8 cellular contexts compared by ENCODE assay signal in the genomic region with DNA sequence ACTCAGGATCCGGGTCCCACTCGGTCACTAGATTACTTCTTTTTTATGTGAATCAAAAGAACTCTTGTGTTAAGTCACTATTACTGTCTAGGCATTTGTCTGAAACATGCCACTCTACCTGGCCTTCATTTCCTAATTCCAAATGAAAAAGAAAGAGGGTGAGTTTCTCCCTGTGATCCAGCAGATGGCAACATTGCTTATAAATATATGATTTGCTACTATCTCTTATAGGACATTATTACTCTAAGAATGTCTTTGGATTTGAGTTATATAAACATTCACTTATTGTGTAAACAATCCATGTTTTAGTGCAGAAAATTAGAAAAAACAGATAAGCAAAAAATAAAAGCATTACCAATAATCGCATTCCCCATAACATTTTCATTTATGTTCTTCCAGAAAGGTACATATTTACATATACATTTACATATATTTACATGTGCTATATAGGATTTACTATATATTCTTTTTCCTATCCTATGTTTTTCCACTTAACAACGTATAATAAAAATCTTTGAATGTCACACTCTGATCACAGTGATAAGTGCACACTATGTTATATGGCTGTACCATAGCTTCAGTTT.
DNase-seq lines count a peak whose midpoint lies in the region; TF ChIP-seq lines count a peak whose summit lies in the region.

No MANE protein-coding gene starts in this region.

- DNase-seq in MCF 10A (ENCODE audit: unreplicated experiment) (peak; percentile 28), breast epithelium (ENCODE audit: low spot score in 2 of 2) (no peak), NCI-H2171 treated with DMSO at 0.1 percent for 48 hours (lab: John Stamatoyannopoulos, UW) (peak; percentile 62), dermis blood vessel endothelial cell (peak; percentile 36), testis (no peak), tibial nerve (ENCODE audit: low spot score in 2 of 2) (no peak), mesothelial cell of epicardium (ENCODE audit: low spot score in 2 of 2, unreplicated experiment in 2 of 2) (no peak), CD1c-positive myeloid dendritic cell (ENCODE audit: extremely low spot score) (no peak)

- CTCF ChIA-PET in MCF 10A (lab: Yijun Ruan, JAX), result interaction anchor here (0.6 to 2.1 kb wide), 9 partner anchors 12 to 1804 kb away, joined by 3 to 9 read pairs (median 4); no protein-coding TSS in a partner anchor

- 67 to 73% methylated on average over 4 of the region's 4 CpGs for WGBS in testis, 2 donors
- 73 to 75% methylated on average over 4 of the region's 4 CpGs for WGBS in tibial nerve, 2 donors

- H3K4me3 Mint-ChIP-seq in MCF 10A (ENCODE audit: unreplicated experiment) (no peak overlapping the region), mesothelial cell of epicardium (no peak overlapping the region)

- intact Hi-C loops in MCF 10A (cut with micrococcal nuclease) (loop anchor here (2.0 to 5.0 kb wide), 2 partner anchors 48 to 465 kb away; no protein-coding TSS in a partner anchor), breast epithelium (cut with DNase I; ENCODE audit: low total_unique reads) (no loop called here), testis (cut with DNase I; ENCODE audit: low total_unique reads) (no loop called here)

- no peak overlapping the region for H3K4me3 ChIP-seq in breast epithelium
- no peak overlapping the region for H3K4me3 ChIP-seq in testis
- no peak overlapping the region for H3K4me3 ChIP-seq in tibial nerve

- no peaks in the 10 kb centered on the region for H3K27me3 ChIP-seq in breast epithelium
- no peaks in the 10 kb centered on the region for H3K27me3 ChIP-seq in testis
- no peaks in the 10 kb centered on the region for H3K27me3 ChIP-seq in tibial nerve

- H3K9me3 Mint-ChIP-seq in MCF 10A (ENCODE audit: unreplicated experiment) (no peaks in the 10 kb centered on the region), mesothelial cell of epicardium (no peaks in the 10 kb centered on the region)

- no peak for TF ChIP-seq EP300 in tibial nerve (IDR thresholded peaks at IDR 0.05)

- H3K27ac Mint-ChIP-seq in MCF 10A (ENCODE audit: low read depth, unreplicated experiment), result no peak overlapping the region
- no peak overlapping the region for H3K27ac Mint-ChIP-seq in mesothelial cell of epicardium

- no peaks in the 10 kb centered on the region for H3K4me1 ChIP-seq in breast epithelium
- H3K4me1 ChIP-seq in testis, result no peaks in the 10 kb centered on the region
- H3K4me1 ChIP-seq in tibial nerve, result no peaks in the 10 kb centered on the region

- H3K9me3 ChIP-seq in breast epithelium (no peaks in the 10 kb centered on the region), testis (no peaks in the 10 kb centered on the region), tibial nerve (no peaks in the 10 kb centered on the region)

- POLR2A ChIA-PET in MCF 10A (lab: Yijun Ruan, JAX), result no interaction called here

- H3K4me1 Mint-ChIP-seq in MCF 10A (ENCODE audit: insufficient read depth, unreplicated experiment) (no peaks in the 10 kb centered on the region), mesothelial cell of epicardium (no peaks in the 10 kb centered on the region)

- TF ChIP-seq CTCF in MCF 10A (IDR thresholded peaks at IDR 0.05; ENCODE audit: unreplicated experiment) (peak; percentile 33), breast epithelium (IDR thresholded peaks at IDR 0.05) (peak in 1 of 3 donors; percentile 11), testis (IDR thresholded peaks at IDR 0.05) (peak in 2 of 3 experiments; percentile 25 to 30), tibial nerve (IDR thresholded peaks at IDR 0.05) (peak in 1 of 5 experiments; percentile 13), mesothelial cell of epicardium (IDR thresholded peaks at IDR 0.05; ENCODE audit: unreplicated experiment) (no peak)

- H3K36me3 ChIP-seq in breast epithelium, result no peaks in the 10 kb centered on the region
- H3K36me3 ChIP-seq in testis (ENCODE audit: low read depth, missing control alignments), result no peaks in the 10 kb centered on the region
- H3K36me3 ChIP-seq in tibial nerve, result no peaks in the 10 kb centered on the region

- H3K36me3 Mint-ChIP-seq in MCF 10A (ENCODE audit: insufficient read depth, unreplicated experiment) (peaks cover 5% of the 10 kb centered on the region), mesothelial cell of epicardium (peaks cover 8% of the 10 kb centered on the region)

- TF ChIP-seq POLR2A in breast epithelium (IDR thresholded peaks at IDR 0.05), result no peak
- no peak for TF ChIP-seq POLR2A in testis (IDR thresholded peaks at IDR 0.05)
- TF ChIP-seq POLR2A in tibial nerve (IDR thresholded peaks at IDR 0.05), result no peak

- H3K27ac ChIP-seq in breast epithelium (no peak overlapping the region), testis (no peak overlapping the region), tibial nerve (no peak overlapping the region)

- no TSS peak for BruUV-seq in MCF 10A (replicated peaks; lab: Mats Ljungman, UMichigan)

- H3K27me3 Mint-ChIP-seq in MCF 10A (ENCODE audit: insufficient read depth, unreplicated experiment) (no peaks in the 10 kb centered on the region), mesothelial cell of epicardium (ENCODE audit: low read depth) (no peaks in the 10 kb centered on the region)

Comparison
In these comparisons a context has a peak if more than half of its experiments do, and no peak if none do; other contexts are left out.
1. DNase-seq: peak in MCF 10A (single experiment), NCI-H2171 treated with DMSO at 0.1 percent for 48 hours (single experiment) and dermis blood vessel endothelial cell (single experiment); none in breast epithelium (0 of 2), testis (single experiment), tibial nerve (0 of 2), mesothelial cell of epicardium (0 of 2) and CD1c-positive myeloid dendritic cell (single experiment).